7 cellular contexts compared by ENCODE assay signal in the genomic region with DNA sequence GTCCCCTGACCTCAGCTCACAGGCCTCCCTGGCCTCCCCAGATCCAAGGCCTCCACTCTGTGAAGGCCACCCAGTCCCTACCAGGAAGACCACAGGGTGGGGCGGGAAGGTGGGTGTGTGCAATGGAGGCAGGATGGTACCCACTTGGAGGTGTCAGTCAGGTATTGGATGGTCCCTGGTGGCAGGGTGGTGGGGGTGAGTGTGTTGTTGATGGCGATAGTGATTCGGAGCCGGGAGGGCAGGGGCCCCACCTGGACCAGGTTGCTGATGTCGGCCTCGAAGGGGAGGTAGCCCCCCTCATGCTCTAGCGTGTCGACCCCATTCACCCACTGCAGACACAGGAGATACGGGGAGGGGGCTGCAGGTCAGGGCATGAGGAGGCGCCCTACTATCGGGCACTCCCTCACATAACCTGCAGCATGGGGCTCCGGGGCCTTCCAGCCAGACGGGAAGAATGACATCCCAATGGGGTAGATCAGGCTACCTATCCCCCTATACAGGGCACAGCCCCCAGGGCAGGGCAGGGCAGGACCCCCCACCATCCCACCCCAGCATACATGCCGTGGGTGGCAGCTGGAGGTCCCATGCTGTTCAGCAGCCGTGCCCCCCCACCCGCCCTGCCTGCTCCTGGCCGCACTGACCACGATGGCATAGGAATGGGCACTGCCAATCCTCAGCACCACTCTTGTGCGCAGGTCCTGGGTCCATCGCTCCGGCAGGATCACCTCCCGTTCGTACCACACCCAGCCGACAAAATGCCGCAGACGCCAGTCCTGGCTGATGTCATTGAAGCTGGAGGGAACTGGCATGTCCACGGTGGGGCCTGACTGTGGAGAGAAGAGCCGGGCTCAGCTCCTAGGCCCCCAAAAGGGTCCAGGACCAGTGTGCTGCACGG. TPM values are rescaled to one million over a fixed set of nuclear protein-coding genes. Genes with fewer than 3 reads are reported as not detected.
DNase-seq lines count a peak whose midpoint lies in the region; ATAC-seq and TF ChIP-seq lines count a peak whose summit lies in the region.

No MANE protein-coding gene starts in this region.

- no peaks in the 10 kb centered on the region for H3K9me3 Mint-ChIP-seq in effector memory CD8-positive, alpha-beta T cell

- H3K36me3 ChIP-seq in DOHH2 (ENCODE audit: control insufficient read depth, low read length) = peaks cover 47% of the 10 kb centered on the region
- peaks cover 38% of the 10 kb centered on the region for H3K36me3 ChIP-seq in OCI-LY1 (ENCODE audit: insufficient read depth, low read length)
- H3K36me3 ChIP-seq in parathyroid adenoma (ENCODE audit: control insufficient read depth, insufficient read depth, low read length) = no peaks in the 10 kb centered on the region
- H3K36me3 ChIP-seq in left lung = peaks cover 0 to 52% of the 10 kb centered on the region in 2 donors

- H3K9ac ChIP-seq in OCI-LY1 (ENCODE audit: low read length) (peak overlapping the region; percentile 86; the same call in 1 of the 2 replicates), parathyroid adenoma (no peak overlapping the region)

- H3K36me3 Mint-ChIP-seq in effector memory CD8-positive, alpha-beta T cell (ENCODE audit: insufficient read depth) = peaks cover 21% of the 10 kb centered on the region

- no peaks in the 10 kb centered on the region for H3K27me3 Mint-ChIP-seq in effector memory CD8-positive, alpha-beta T cell

- H3F3A ChIP-seq in DOHH2 (ENCODE audit: control insufficient read depth, insufficient read depth) (no peaks in the 10 kb centered on the region), OCI-LY1 (ENCODE audit: insufficient read depth, low read length) (no peaks in the 10 kb centered on the region)

- peaks cover 47% of the 10 kb centered on the region for H3K79me2 ChIP-seq in DOHH2 (ENCODE audit: control insufficient read depth, low read length)
- peaks cover 13% of the 10 kb centered on the region for H3K79me2 ChIP-seq in OCI-LY1 (ENCODE audit: insufficient read depth, low read length)
- H3K79me2 ChIP-seq in parathyroid adenoma = peaks cover 5% of the 10 kb centered on the region

- peak overlapping the region; percentile 90 to 92 for H3K27ac Mint-ChIP-seq in effector memory CD8-positive, alpha-beta T cell

- peaks cover 16% of the 10 kb centered on the region for H3K4me1 ChIP-seq in DOHH2 (ENCODE audit: control insufficient read depth, low read length)
- H3K4me1 ChIP-seq in OCI-LY1 (ENCODE audit: insufficient read depth, low read length, severe bottlenecking) = peaks cover 16% of the 10 kb centered on the region
- peaks cover 5% of the 10 kb centered on the region for H3K4me1 ChIP-seq in parathyroid adenoma
- peaks cover 11 to 23% of the 10 kb centered on the region in 2 donors for H3K4me1 ChIP-seq in left lung

- H3K4me3 ChIP-seq in DOHH2 (ENCODE audit: low read length) = peak overlapping the region; percentile 86
- H3K4me3 ChIP-seq in OCI-LY1 (ENCODE audit: low read depth, low read length, poor library complexity, severe bottlenecking) = peak overlapping the region; percentile 84
- no peak overlapping the region for H3K4me3 ChIP-seq in parathyroid adenoma (ENCODE audit: low read depth, low read length)
- peak overlapping the region in 1 of 2 donors; percentile 99 for H3K4me3 ChIP-seq in left lung

- H3K4me2 ChIP-seq in DOHH2 (ENCODE audit: low read length) (peak overlapping the region; percentile 62), OCI-LY1 (ENCODE audit: low read length) (peak overlapping the region; percentile 72; the same call in 1 of the 2 replicates), parathyroid adenoma (ENCODE audit: low read length) (peak overlapping the region; percentile 78)

- no peak overlapping the region for H3K27ac ChIP-seq in DOHH2 (ENCODE audit: low read depth, low read length)
- H3K27ac ChIP-seq in OCI-LY1 (ENCODE audit: low read depth, low read length, poor library complexity, severe bottlenecking) = no peak overlapping the region
- H3K27ac ChIP-seq in parathyroid adenoma = peak overlapping the region; percentile 51
- H3K27ac ChIP-seq in left lung = peak overlapping the region in 1 of 2 donors; percentile 87

- no peak for ATAC-seq in effector memory CD8-positive, alpha-beta T cell (replicated peaks)
- no peak for ATAC-seq in left lung

- H3K27me3 ChIP-seq in DOHH2 (ENCODE audit: control insufficient read depth, low read length) = no peaks in the 10 kb centered on the region
- no peaks in the 10 kb centered on the region for H3K27me3 ChIP-seq in OCI-LY1 (ENCODE audit: insufficient read depth, low read length)
- H3K27me3 ChIP-seq in parathyroid adenoma (ENCODE audit: control insufficient read depth, insufficient read depth, low read length) = no peaks in the 10 kb centered on the region
- no peaks in the 10 kb centered on the region for H3K27me3 ChIP-seq in left lung

- H2AFZ ChIP-seq in OCI-LY1 (ENCODE audit: low read length) = no peak overlapping the region
- H2AFZ ChIP-seq in parathyroid adenoma = no peak overlapping the region

- H3K4me1 Mint-ChIP-seq in effector memory CD8-positive, alpha-beta T cell (ENCODE audit: low read depth in 2 of 2) = peaks cover 10 to 11% of the 10 kb centered on the region in 2 donors

- H3K9me2 ChIP-seq in DOHH2 (replicated peaks; ENCODE audit: control insufficient read depth, low read length) = no peaks in the 10 kb centered on the region
- no peaks in the 10 kb centered on the region for H3K9me2 ChIP-seq in OCI-LY1 (ENCODE audit: low read depth, low read length)

- H3K4me3 Mint-ChIP-seq in effector memory CD8-positive, alpha-beta T cell = peak overlapping the region in 1 of 2 donors; percentile 84

- no peaks in the 10 kb centered on the region for H3K9me3 ChIP-seq in DOHH2 (ENCODE audit: control insufficient read depth, insufficient read depth, low read length)
- no peaks in the 10 kb centered on the region for H3K9me3 ChIP-seq in OCI-LY1 (ENCODE audit: low read length)
- H3K9me3 ChIP-seq in parathyroid adenoma (ENCODE audit: control insufficient read depth, low read length) = no peaks in the 10 kb centered on the region
- no peaks in the 10 kb centered on the region for H3K9me3 ChIP-seq in left lung

- TF ChIP-seq CTCF in DOHH2 (IDR thresholded peaks at IDR 0.05; ENCODE audit: low read depth, low read length, poor library complexity, severe bottlenecking) (no peak), OCI-LY1 (IDR thresholded peaks at IDR 0.05; ENCODE audit: low read length) (no peak), parathyroid adenoma (IDR thresholded peaks at IDR 0.05) (no peak), left lung (IDR thresholded peaks at IDR 0.05) (no peak)

- H4K20me1 ChIP-seq in DOHH2 (ENCODE audit: control insufficient read depth, insufficient read depth, low read depth, low read length) (peaks cover 13% of the 10 kb centered on the region), OCI-LY1 (ENCODE audit: insufficient read depth, low read length) (no peaks in the 10 kb centered on the region)

- intact Hi-C loops in left lung (cut with DNase I) = no loop called here

- DNase-seq in effector memory CD8-positive, alpha-beta T cell = no peak
- DNase-seq in cortex of kidney (lab: John Stamatoyannopoulos, UW) = no peak
- DNase-seq in CD1c-positive myeloid dendritic cell (ENCODE audit: extremely low spot score) = no peak
- no peak for DNase-seq in left lung

RNA-seq across cellular contexts. Expression of a gene that starts 2.2 kb away (rescaled TPM):
- 10 to 100 TPM; 54.7 to 71.5 TPM for total RNA-seq in left lung
